In genomic region chr5:55578771-55579170, GRCh38 we compare ENCODE assay signal across 19 cellular contexts. TPM values are rescaled to one million over a fixed set of nuclear protein-coding genes. Genes with fewer than 3 reads are reported as not detected.
DNase-seq lines count a peak whose midpoint lies in the region; ATAC-seq and TF ChIP-seq lines count a peak whose summit lies in the region.
"Had no signal": no experiment of that assay in that cellular context is flagged by ENCODE, and none has a peak within 500 bp of the region (broad histone marks: within the 10 kb centered on the region; RNA-seq: fewer than 3 reads in every experiment).

No MANE protein-coding gene starts in this region.

- H3K4me1 ChIP-seq in uterus: peaks cover 0 to 5% of the 10 kb centered on the region in 2 donors

- H3K27me3 ChIP-seq in uterus: no peaks in the 10 kb centered on the region

- H3K27me3 Mint-ChIP-seq in activated naive CD8-positive, alpha-beta T cell treated with anti-CD3 and anti-CD28 coated beads, Interleukin-2, amount 50 U/mL, for 24 hours: no peaks in the 10 kb centered on the region
- no peaks in the 10 kb centered on the region for H3K27me3 Mint-ChIP-seq in activated naive CD8-positive, alpha-beta T cell treated with anti-CD3 and anti-CD28 coated beads for 36 hours
- no peaks in the 10 kb centered on the region for H3K27me3 Mint-ChIP-seq in activated T-helper 17 cell treated with anti-CD3 and anti-CD28 coated beads, Interleukin-2, amount 50 U/mL, for 72 hours
- H3K27me3 Mint-ChIP-seq: activated T-cell treated with anti-CD3 and anti-CD28 coated beads, Interleukin-2, amount 50 U/mL, for 24 hours; type B pancreatic cell had no signal

- TF ChIP-seq POLR2A in uterus (IDR thresholded peaks at IDR 0.05): no peak

- H3K36me3 ChIP-seq in uterus: no peaks in the 10 kb centered on the region

- H3K4me3 Mint-ChIP-seq in activated naive CD8-positive, alpha-beta T cell treated with anti-CD3 and anti-CD28 coated beads, Interleukin-2, amount 50 U/mL, for 24 hours: no peak overlapping the region
- H3K4me3 Mint-ChIP-seq in activated naive CD8-positive, alpha-beta T cell treated with anti-CD3 and anti-CD28 coated beads for 36 hours: no peak overlapping the region
- no peak overlapping the region for H3K4me3 Mint-ChIP-seq in activated T-helper 17 cell treated with anti-CD3 and anti-CD28 coated beads, Interleukin-2, amount 50 U/mL, for 72 hours
- H3K4me3 Mint-ChIP-seq: activated T-cell treated with anti-CD3 and anti-CD28 coated beads, Interleukin-2, amount 50 U/mL, for 24 hours; CD14-positive monocyte; HFFc6; type B pancreatic cell had no signal

- H3K4me3 ChIP-seq in choroid plexus epithelial cell (ENCODE audit: low read depth, low read length) (no peak overlapping the region), uterus (no peak overlapping the region)
- H3K4me3 ChIP-seq: skin epidermis had no signal

- peaks cover 51% of the 10 kb centered on the region for H3K4me1 Mint-ChIP-seq in activated naive CD8-positive, alpha-beta T cell treated with anti-CD3 and anti-CD28 coated beads, Interleukin-2, amount 50 U/mL, for 24 hours
- H3K4me1 Mint-ChIP-seq in activated naive CD8-positive, alpha-beta T cell treated with anti-CD3 and anti-CD28 coated beads for 36 hours: peaks cover 31% of the 10 kb centered on the region
- H3K4me1 Mint-ChIP-seq in activated T-helper 17 cell treated with anti-CD3 and anti-CD28 coated beads, Interleukin-2, amount 50 U/mL, for 72 hours: peaks cover 9% of the 10 kb centered on the region

- no peaks in the 10 kb centered on the region for H3K36me3 Mint-ChIP-seq in activated naive CD8-positive, alpha-beta T cell treated with anti-CD3 and anti-CD28 coated beads, Interleukin-2, amount 50 U/mL, for 24 hours (ENCODE audit: low read depth)
- no peaks in the 10 kb centered on the region for H3K36me3 Mint-ChIP-seq in activated naive CD8-positive, alpha-beta T cell treated with anti-CD3 and anti-CD28 coated beads for 36 hours
- no peaks in the 10 kb centered on the region for H3K36me3 Mint-ChIP-seq in activated T-helper 17 cell treated with anti-CD3 and anti-CD28 coated beads, Interleukin-2, amount 50 U/mL, for 72 hours (ENCODE audit: low read depth)
- H3K36me3 Mint-ChIP-seq: activated naive CD4-positive, alpha-beta T cell treated with anti-CD3 and anti-CD28 coated beads, Interleukin-2, amount 50 U/mL, for 72 hours; CD14-positive monocyte; type B pancreatic cell had no signal

- no peaks in the 10 kb centered on the region for H3K9me3 ChIP-seq in uterus

- H3K9me3 Mint-ChIP-seq in activated naive CD8-positive, alpha-beta T cell treated with anti-CD3 and anti-CD28 coated beads, Interleukin-2, amount 50 U/mL, for 24 hours: no peaks in the 10 kb centered on the region
- no peaks in the 10 kb centered on the region for H3K9me3 Mint-ChIP-seq in activated naive CD8-positive, alpha-beta T cell treated with anti-CD3 and anti-CD28 coated beads for 36 hours
- no peaks in the 10 kb centered on the region for H3K9me3 Mint-ChIP-seq in activated T-helper 17 cell treated with anti-CD3 and anti-CD28 coated beads, Interleukin-2, amount 50 U/mL, for 72 hours
- H3K9me3 Mint-ChIP-seq: activated naive CD4-positive, alpha-beta T cell treated with anti-CD3 and anti-CD28 coated beads, Interleukin-2, amount 50 U/mL, for 72 hours; activated T-cell treated with anti-CD3 and anti-CD28 coated beads, Interleukin-2, amount 50 U/mL, for 24 hours; CD14-positive monocyte; HFFc6; type B pancreatic cell had no signal

- TF ChIP-seq CTCF in choroid plexus epithelial cell (conservative IDR thresholded peaks at IDR 0.05; ENCODE audit: low read depth, low read length): no peak
- TF ChIP-seq CTCF in uterus (IDR thresholded peaks at IDR 0.05): no peak

- intact Hi-C loops in uterus (cut with DNase I; ENCODE audit: low total_unique reads): no loop called here

- H3K27ac Mint-ChIP-seq in activated naive CD8-positive, alpha-beta T cell treated with anti-CD3 and anti-CD28 coated beads, Interleukin-2, amount 50 U/mL, for 24 hours: no peak overlapping the region
- no peak overlapping the region for H3K27ac Mint-ChIP-seq in activated naive CD8-positive, alpha-beta T cell treated with anti-CD3 and anti-CD28 coated beads for 36 hours
- no peak overlapping the region for H3K27ac Mint-ChIP-seq in activated T-helper 17 cell treated with anti-CD3 and anti-CD28 coated beads, Interleukin-2, amount 50 U/mL, for 72 hours
- H3K27ac Mint-ChIP-seq: activated T-cell treated with anti-CD3 and anti-CD28 coated beads, Interleukin-2, amount 50 U/mL, for 24 hours; CD14-positive monocyte; HFFc6; type B pancreatic cell had no signal

- peak; percentile 45 for ATAC-seq in activated naive CD8-positive, alpha-beta T cell treated with anti-CD3 and anti-CD28 coated beads, Interleukin-2, amount 50 U/mL, for 24 hours
- no peak for ATAC-seq in activated T-helper 17 cell treated with anti-CD3 and anti-CD28 coated beads, Interleukin-2, amount 50 U/mL, for 72 hours (replicated peaks)
- no peak for ATAC-seq in GM18520 (IDR thresholded peaks at IDR 0.05; ENCODE audit: unreplicated experiment)
- ATAC-seq: activated naive CD4-positive, alpha-beta T cell treated with anti-CD3 and anti-CD28 coated beads, Interleukin-2, amount 50 U/mL, for 72 hours; PC-3 had no signal

- peak overlapping the region; percentile 42 to 46 for H3K27ac ChIP-seq in uterus

- no peak for DNase-seq in activated naive CD8-positive, alpha-beta T cell treated with anti-CD3 and anti-CD28 coated beads, Interleukin-2, amount 50 U/mL, for 24 hours
- no peak for DNase-seq in activated naive CD8-positive, alpha-beta T cell treated with anti-CD3 and anti-CD28 coated beads for 36 hours
- DNase-seq in choroid plexus epithelial cell (ENCODE audit: low read depth): peak; percentile 76
- peak; percentile 93 for DNase-seq in islet precursor cell
- DNase-seq in uterus: no peak
- no peak for DNase-seq in NCI-H146 treated with DMSO at 0.1 percent for 48 hours (lab: John Stamatoyannopoulos, UW; ENCODE audit: unreplicated experiment)
- DNase-seq: activated CD4-positive, alpha-beta T cell treated with anti-CD3 and anti-CD28 coated beads, Interleukin-2, amount 50 U/mL, for 4 hours; activated T-cell treated with anti-CD3 and anti-CD28 coated beads, Interleukin-2, amount 50 U/mL, for 24 hours; DMS153; HFFc6; kidney; NCI-H2081 treated with DMSO at 0.1 percent for 48 hours; PC-3 had no signal

RNA-seq across cellular contexts. Expression of gene PLPP1, which starts 44.0 kb away (rescaled TPM):
- 10 to 100 TPM; 21.3 to 23.1 TPM for total RNA-seq in activated naive CD8-positive, alpha-beta T cell treated with anti-CD3 and anti-CD28 coated beads for 36 hours
- total RNA-seq in uterus: 100 to 1,000 TPM in 3 of 4 donors, 10 to 100 TPM in 1; 83.4 to 297 (median 175) TPM
- 1 to 10 TPM; 4.8 to 9.7 TPM for total RNA-seq in activated T-helper 17 cell treated with anti-CD3 and anti-CD28 coated beads, Interleukin-2, amount 50 U/mL, for 72 hours

Comparison
In these comparisons a context has a peak if more than half of its experiments do, and no peak if none do; other contexts are left out.
1. DNase-seq: peak in choroid plexus epithelial cell (single experiment) and islet precursor cell (single experiment); none in activated naive CD8-positive, alpha-beta T cell treated with anti-CD3 and anti-CD28 coated beads, Interleukin-2, amount 50 U/mL, for 24 hours (single experiment), activated naive CD8-positive, alpha-beta T cell treated with anti-CD3 and anti-CD28 coated beads for 36 hours (single experiment), uterus (0 of 2) and NCI-H146 treated with DMSO at 0.1 percent for 48 hours (single experiment).